13 cellular contexts compared by ENCODE assay signal in genomic region chr12:125056306-125056705, GRCh38. TPM values are rescaled to one million over a fixed set of nuclear protein-coding genes. Genes with fewer than 3 reads are reported as not detected.
DNase-seq lines count a peak whose midpoint lies in the region; ATAC-seq and TF ChIP-seq lines count a peak whose summit lies in the region.
"Had no signal": no experiment of that assay in that cellular context is flagged by ENCODE, and none has a peak within 500 bp of the region (broad histone marks: within the 10 kb centered on the region; RNA-seq: fewer than 3 reads in every experiment).

No MANE protein-coding gene starts in this region.

- no peak overlapping the region for H3K23ac ChIP-seq in mesendoderm (ENCODE audit: low read length)

- H3K4me1 ChIP-seq in GM23338 (ENCODE audit: insufficient read depth) (peaks cover under 1% of the 10 kb centered on the region; the same call in 1 of the 2 replicates), mesendoderm (ENCODE audit: control insufficient read depth, low read depth, low read length) (no peaks in the 10 kb centered on the region), upper lobe of right lung (no peaks in the 10 kb centered on the region), PC-9 (replicated peaks; ENCODE audit: insufficient read depth) (no peaks in the 10 kb centered on the region)

- no peak overlapping the region for H2BK5ac ChIP-seq in mesendoderm (ENCODE audit: low read length)

- H3K79me2 ChIP-seq in GM23338 (replicated peaks; ENCODE audit: insufficient read depth) (no peaks in the 10 kb centered on the region), mesendoderm (ENCODE audit: control insufficient read depth, insufficient read depth, low read length) (no peaks in the 10 kb centered on the region), PC-9 (ENCODE audit: low read depth) (no peaks in the 10 kb centered on the region)

- H3K9me3 Mint-ChIP-seq in GM23338, result peaks cover 29% of the 10 kb centered on the region
- H3K9me3 Mint-ChIP-seq in type B pancreatic cell, result peaks cover 4% of the 10 kb centered on the region
- H3K9me3 Mint-ChIP-seq: CD4-positive, alpha-beta memory T cell had no signal

- no peak overlapping the region for H2AK5ac ChIP-seq in mesendoderm (ENCODE audit: low read length)

- ATAC-seq in GM23338 (no peak), upper lobe of right lung (no peak)

- no peak overlapping the region for H3K18ac ChIP-seq in mesendoderm (ENCODE audit: low read length)

- no TSS peak for BruUV-seq in PC-9 (replicated peaks; lab: Mats Ljungman, UMichigan)

- H3K27ac ChIP-seq in GM23338 (ENCODE audit: low read depth), result no peak overlapping the region
- H3K27ac ChIP-seq in mesendoderm (ENCODE audit: low read depth, low read length), result no peak overlapping the region
- no peak overlapping the region for H3K27ac ChIP-seq in upper lobe of right lung
- H3K27ac ChIP-seq in PC-9, result no peak overlapping the region
- H3K27ac ChIP-seq: C4-2B, HL-60 had no signal

- peak overlapping the region; percentile 47; the same call in 1 of the 2 replicates for H2AFZ ChIP-seq in GM23338
- no peak overlapping the region for H2AFZ ChIP-seq in PC-9

- H2BK15ac ChIP-seq in mesendoderm (replicated peaks; ENCODE audit: low read depth), result no peak overlapping the region

- peak overlapping the region; percentile 9 for H3K56ac ChIP-seq in mesendoderm (ENCODE audit: low read length)

- POLR2A ChIA-PET in PC-9 (lab: Charles Lee; ENCODE audit: unreplicated experiment), result interaction anchor here (0.6 kb wide), 1 partner anchor 65 kb away, joined by 9 read pairs; no protein-coding TSS in a partner anchor

- H4K5ac ChIP-seq in mesendoderm (ENCODE audit: low read length), result no peak overlapping the region

- H3K27me3 Mint-ChIP-seq in GM23338 (ENCODE audit: insufficient read depth, low read depth, poor library complexity) (peaks cover 11% of the 10 kb centered on the region), type B pancreatic cell (no peaks in the 10 kb centered on the region)

- no peak overlapping the region for H3K9ac ChIP-seq in mesendoderm (ENCODE audit: low read length)

- H4K8ac ChIP-seq in mesendoderm (ENCODE audit: low read depth, low read length), result no peak overlapping the region

- no peak overlapping the region for H3K4me2 ChIP-seq in GM23338
- no peak overlapping the region for H3K4me2 ChIP-seq in mesendoderm (ENCODE audit: low read length)
- no peak overlapping the region for H3K4me2 ChIP-seq in PC-9

- intact Hi-C loops in upper lobe of right lung (cut with DNase I) (no loop called here), PC-9 (cut with micrococcal nuclease; ENCODE audit: unreplicated experiment) (no loop called here)

- no peak overlapping the region for H3K4ac ChIP-seq in mesendoderm (ENCODE audit: low read depth, low read length)

- H3K9me2 ChIP-seq in GM23338 (ENCODE audit: insufficient read depth) (no peaks in the 10 kb centered on the region), PC-9 (ENCODE audit: insufficient read depth) (no peaks in the 10 kb centered on the region)

- DNase-seq in GM23338 (ENCODE audit: low spot score), result no peak
- peak; percentile 63 for DNase-seq in RPMI7951 (ENCODE audit: low read depth)
- no peak for DNase-seq in mesendoderm
- no peak for DNase-seq in type B pancreatic cell (ENCODE audit: extremely low spot score, unreplicated experiment)
- DNase-seq in upper lobe of right lung, result no peak
- no peak for DNase-seq in PC-9
- DNase-seq in NCI-H2227 (lab: John Stamatoyannopoulos, UW; ENCODE audit: unreplicated experiment), result no peak
- DNase-seq: CD4-positive, alpha-beta memory T cell; DMS79; HCEC 1CT had no signal

- H3K4me3 Mint-ChIP-seq in GM23338 (no peak overlapping the region), type B pancreatic cell (no peak overlapping the region)
- H3K4me3 Mint-ChIP-seq: B cell; CD4-positive, alpha-beta memory T cell had no signal

- H3K9me3 ChIP-seq in upper lobe of right lung (no peaks in the 10 kb centered on the region), PC-9 (ENCODE audit: insufficient read depth, low read depth) (no peaks in the 10 kb centered on the region)

- no peak overlapping the region for H2BK120ac ChIP-seq in mesendoderm (ENCODE audit: low read depth, low read length)

- no peak for TF ChIP-seq CTCF in GM23338 (conservative IDR thresholded peaks at IDR 0.05; ENCODE audit: low read depth in 2 of 2)
- TF ChIP-seq CTCF in type B pancreatic cell (conservative IDR thresholded peaks at IDR 0.05), result no peak
- TF ChIP-seq CTCF in upper lobe of right lung (IDR thresholded peaks at IDR 0.05), result no peak
- no peak for TF ChIP-seq CTCF in PC-9 (conservative IDR thresholded peaks at IDR 0.05)

- H3K4me3 ChIP-seq in GM23338 (no peak overlapping the region), mesendoderm (ENCODE audit: low read length) (no peak overlapping the region), upper lobe of right lung (no peak overlapping the region), PC-9 (no peak overlapping the region)

- no peaks in the 10 kb centered on the region for H3K79me1 ChIP-seq in mesendoderm (ENCODE audit: low read length)

- no peaks in the 10 kb centered on the region for H4K20me1 ChIP-seq in GM23338 (replicated peaks; ENCODE audit: insufficient read depth)
- H4K20me1 ChIP-seq in PC-9 (ENCODE audit: insufficient read depth), result no peaks in the 10 kb centered on the region

- H3K27ac Mint-ChIP-seq in GM23338 (no peak overlapping the region), type B pancreatic cell (peak overlapping the region; percentile 33)
- H3K27ac Mint-ChIP-seq: B cell; CD4-positive, alpha-beta memory T cell had no signal

- H3K4me1 Mint-ChIP-seq in GM23338 (peaks cover 6% of the 10 kb centered on the region; the same call in 2 of the 3 replicates), type B pancreatic cell (ENCODE audit: unreplicated experiment) (no peaks in the 10 kb centered on the region)
- H3K4me1 Mint-ChIP-seq: B cell had no signal

- CTCF ChIA-PET in PC-9 (lab: Charles Lee), result no interaction called here

- no peaks in the 10 kb centered on the region for H3K27me3 ChIP-seq in GM23338 (ENCODE audit: insufficient read depth)
- H3K27me3 ChIP-seq in mesendoderm (ENCODE audit: insufficient read depth, low read length, poor library complexity), result no peaks in the 10 kb centered on the region
- H3K27me3 ChIP-seq in upper lobe of right lung, result no peaks in the 10 kb centered on the region
- H3K27me3 ChIP-seq in PC-9 (ENCODE audit: insufficient read depth, low read depth), result no peaks in the 10 kb centered on the region

- H3F3A ChIP-seq in GM23338 (replicated peaks; ENCODE audit: low read depth), result no peaks in the 10 kb centered on the region
- no peaks in the 10 kb centered on the region for H3F3A ChIP-seq in PC-9 (ENCODE audit: insufficient read depth, low read depth)

- WGBS in mesendoderm (ENCODE audit: extremely low coverage, insufficient coverage, low lambda C conversion rate), result no CpG with 5 or more reads among the region's 14 CpGs

- peaks cover 7% of the 10 kb centered on the region for H3K36me3 ChIP-seq in GM23338 (ENCODE audit: insufficient read depth)
- H3K36me3 ChIP-seq in mesendoderm (ENCODE audit: control insufficient read depth, insufficient read depth, low read length), result no peaks in the 10 kb centered on the region
- no peaks in the 10 kb centered on the region for H3K36me3 ChIP-seq in upper lobe of right lung
- H3K36me3 ChIP-seq in PC-9 (ENCODE audit: low read depth), result no peaks in the 10 kb centered on the region

- H3K36me3 Mint-ChIP-seq in GM23338 (ENCODE audit: low read depth) (peaks cover 22% of the 10 kb centered on the region; the same call in 2 of the 3 replicates), type B pancreatic cell (no peaks in the 10 kb centered on the region)
- H3K36me3 Mint-ChIP-seq: CD4-positive, alpha-beta memory T cell had no signal

TF ChIP-seq in GM23338, 12 proteins besides CTCF, POLR2A, EP300 and RAD21 (continues in another document):
- TF ChIP-seq REST (IDR thresholded peaks at IDR 0.05; ENCODE audit: unreplicated experiment) (no peak), JUNB (IDR thresholded peaks at IDR 0.05; ENCODE audit: unreplicated experiment) (no peak), EZH2 (IDR thresholded peaks at IDR 0.05; ENCODE audit: low read depth, unreplicated experiment) (no peak)

RNA-seq across cellular contexts. Expression of gene AACS, which starts 8.9 kb away (rescaled TPM):
- 64.4 and 64.5 TPM in 2 replicates for total RNA-seq in GM23338 (2014; rRNA removed; shearing (Covaris generic))
- 31.1 and 33.0 TPM in 2 replicates for polyA plus RNA-seq in GM23338 (2016; fragmentation: Nextera tagmentation; extraction: Ambion mirVana)
- total RNA-seq in RPMI7951 (2014; rRNA removed; shearing (Covaris generic)), result 17.4 and 19.2 TPM in 2 replicates
- 14.0 TPM for polyA plus RNA-seq in mesendoderm (2013, experiment 1 of 2)
- 15.1 TPM for polyA plus RNA-seq in mesendoderm (2013, experiment 2 of 2)
- total RNA-seq in type B pancreatic cell (ENCODE audit: low replicate concordance), result 26.9 and 37.1 TPM in 2 replicates
- total RNA-seq in upper lobe of right lung, result 31.3 TPM
- 46.8 and 48.5 TPM in 2 replicates for total RNA-seq in PC-9 (2021)
